ENCODE assay signal across 21 cellular contexts in the genomic region with DNA sequence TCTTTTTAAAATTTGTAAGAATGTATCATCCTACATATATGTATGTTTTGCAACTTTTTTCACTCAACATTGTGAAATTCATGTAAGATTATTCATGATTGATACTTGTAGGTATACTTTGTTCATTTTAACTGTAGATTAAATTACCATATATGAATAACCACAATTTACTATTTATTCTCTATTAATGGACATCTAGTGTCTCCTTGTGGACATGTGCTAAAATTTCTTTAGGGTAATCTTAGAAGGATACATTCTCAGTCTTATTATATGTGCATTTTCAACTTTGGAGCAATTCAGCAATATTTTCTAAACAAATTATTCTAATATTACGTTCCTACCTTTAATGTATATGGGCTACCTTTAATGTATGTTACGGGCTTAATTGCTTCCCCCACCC.
A peak's percentile ranks its signal among the peaks of the same experiment; 100 is the strongest.
DNase-seq lines count a peak whose midpoint lies in the region; ATAC-seq and TF ChIP-seq lines count a peak whose summit lies in the region.
"Had no signal": no experiment of that assay in that cellular context is flagged by ENCODE, and none has a peak within 500 bp of the region (broad histone marks: within the 10 kb centered on the region; RNA-seq: fewer than 3 reads in every experiment).

No MANE protein-coding gene starts in this region.

- H3K9me3 Mint-ChIP-seq in activated CD4-positive, alpha-beta T cell treated with anti-CD3 and anti-CD28 coated beads, Interleukin-2, amount 10 ng/mL, durations not matched to agents 24 days and 14 days = no peaks in the 10 kb centered on the region
- H3K9me3 Mint-ChIP-seq: activated naive CD8-positive, alpha-beta T cell treated with anti-CD3 and anti-CD28 coated beads, Interleukin-2, amount 50 U/mL, for 24 hours; H9 had no signal

- no peak for ATAC-seq in psoas muscle
- ATAC-seq in HG02610 (IDR thresholded peaks at IDR 0.05; ENCODE audit: unreplicated experiment) = no peak
- ATAC-seq: activated naive CD8-positive, alpha-beta T cell treated with anti-CD3 and anti-CD28 coated beads, Interleukin-2, amount 50 U/mL, for 24 hours had no signal

- no peak overlapping the region for H3K27ac ChIP-seq in MM.1S (ENCODE audit: low read length)
- no peak overlapping the region for H3K27ac ChIP-seq in mammary epithelial cell (ENCODE audit: insufficient read depth, low read depth, low read length)
- H3K27ac ChIP-seq in psoas muscle = no peak overlapping the region
- no peak overlapping the region for H3K27ac ChIP-seq in vagina
- H3K27ac ChIP-seq: SJSA1, transverse colon had no signal

- H2AFZ ChIP-seq in MM.1S (ENCODE audit: low read length) (no peak overlapping the region), mammary epithelial cell (ENCODE audit: low read depth, low read length) (no peak overlapping the region)

- H3K9me3 ChIP-seq in MM.1S (replicated peaks; ENCODE audit: insufficient read depth, low read length) (no peaks in the 10 kb centered on the region), mammary epithelial cell (replicated peaks; ENCODE audit: insufficient read depth, low read length) (no peaks in the 10 kb centered on the region), psoas muscle (no peaks in the 10 kb centered on the region), vagina (no peaks in the 10 kb centered on the region)
- H3K9me3 ChIP-seq: SJSA1, transverse colon had no signal

- dilution Hi-C loops in mammary epithelial cell (cut with HindIII; ENCODE audit: low sequenced_read_pairs) = no loop called here

- H3K27me3 ChIP-seq in MM.1S (replicated peaks; ENCODE audit: insufficient read depth, low read length) (no peaks in the 10 kb centered on the region), mammary epithelial cell (ENCODE audit: insufficient read depth, low read length) (no peaks in the 10 kb centered on the region), psoas muscle (ENCODE audit: insufficient read depth in 3 of 3, low read length in 2 of 3) (no peaks in the 10 kb centered on the region), vagina (no peaks in the 10 kb centered on the region)
- H3K27me3 ChIP-seq: SJSA1, transverse colon had no signal

- TF ChIP-seq POLR2A in vagina (IDR thresholded peaks at IDR 0.05) = no peak

- no peak overlapping the region for H3K27ac Mint-ChIP-seq in activated CD4-positive, alpha-beta T cell treated with anti-CD3 and anti-CD28 coated beads, Interleukin-2, amount 10 ng/mL, durations not matched to agents 24 days and 14 days
- H3K27ac Mint-ChIP-seq: activated naive CD8-positive, alpha-beta T cell treated with anti-CD3 and anti-CD28 coated beads, Interleukin-2, amount 50 U/mL, for 24 hours; H9; progenitor cell of endocrine pancreas had no signal

- DNase-seq in DMS 273 (lab: John Stamatoyannopoulos, UW; ENCODE audit: unreplicated experiment) (peak; percentile 4), DMS 273 treated with DMSO at 0.1 percent for 48 hours (lab: John Stamatoyannopoulos, UW) (no peak), MM.1S (no peak), mammary epithelial cell (no peak), psoas muscle (no peak), vagina (ENCODE audit: extremely low spot score in 2 of 2) (no peak)
- DNase-seq in activated CD4-positive, alpha-beta T cell treated with anti-CD3 and anti-CD28 coated beads, Interleukin-2, amount 10 ng/mL, durations not matched to agents 24 days and 14 days = no peak
- DNase-seq: 8988T; activated CD4-positive, CD25-positive, alpha-beta regulatory T cell; activated naive CD8-positive, alpha-beta T cell treated with anti-CD3 and anti-CD28 coated beads, Interleukin-2, amount 50 U/mL, for 24 hours; activated T-cell treated with anti-CD3 and anti-CD28 coated beads for 4 hours; cortex of kidney; DMS153; H9; NCI-H1436; NCI-H526 treated with DMSO at 0.1 percent for 48 hours; stimulated activated CD8-positive, alpha-beta memory T cell treated with anti-CD3 and anti-CD28 coated beads, Interleukin-4, amount 100 ng/mL, for 48 hours; transverse colon had no signal

- peaks cover 4% of the 10 kb centered on the region for H3K4me1 Mint-ChIP-seq in activated CD4-positive, alpha-beta T cell treated with anti-CD3 and anti-CD28 coated beads, Interleukin-2, amount 10 ng/mL, durations not matched to agents 24 days and 14 days
- H3K4me1 Mint-ChIP-seq: H9 had no signal

- H3K4me3 Mint-ChIP-seq in activated CD4-positive, alpha-beta T cell treated with anti-CD3 and anti-CD28 coated beads, Interleukin-2, amount 10 ng/mL, durations not matched to agents 24 days and 14 days = no peak overlapping the region
- H3K4me3 Mint-ChIP-seq: activated naive CD8-positive, alpha-beta T cell treated with anti-CD3 and anti-CD28 coated beads, Interleukin-2, amount 50 U/mL, for 24 hours; H9 had no signal

- H3K4me3 ChIP-seq in MM.1S (ENCODE audit: low read length) (no peak overlapping the region), mammary epithelial cell (replicated peaks in 1 of 3; ENCODE audit: insufficient read depth in 1 of 3, low read depth in 2 of 3, low read length in 3 of 3) (no peak overlapping the region), psoas muscle (no peak overlapping the region), vagina (no peak overlapping the region)
- H3K4me3 ChIP-seq: SJSA1, transverse colon had no signal

- H3K4me2 ChIP-seq in MM.1S (ENCODE audit: low read depth, low read length) = no peak overlapping the region
- H3K4me2 ChIP-seq in mammary epithelial cell (ENCODE audit: insufficient read depth, low read depth, low read length) = no peak overlapping the region

- in situ Hi-C loops in mammary epithelial cell (cut with MboI; ENCODE audit: low sequenced_read_pairs in 2 of 2) = loop anchor here in 1 of 2 donors (25.0 kb wide), 1 partner anchor 443 kb away; no protein-coding TSS in a partner anchor

- no TSS peak for BruUV-seq in mammary epithelial cell (replicated peaks; lab: Mats Ljungman, UMichigan)

- H3K4me1 ChIP-seq in MM.1S (ENCODE audit: low read length) (no peaks in the 10 kb centered on the region), mammary epithelial cell (ENCODE audit: insufficient read depth, low read length) (no peaks in the 10 kb centered on the region), psoas muscle (no peaks in the 10 kb centered on the region), vagina (no peaks in the 10 kb centered on the region)
- H3K4me1 ChIP-seq: SJSA1 had no signal

- no peaks in the 10 kb centered on the region for H3K9me2 ChIP-seq in MM.1S (replicated peaks; ENCODE audit: insufficient read depth, low read length)

- CTCF ChIA-PET in mammary epithelial cell (lab: Charles Lee; ENCODE audit: low non-redundant PET) = no interaction called here

- peak; percentile 14; the same call in 1 of the 2 replicates for TF ChIP-seq CTCF in MM.1S (IDR thresholded peaks at IDR 0.05; ENCODE audit: low read length)
- peak; percentile 11 to 35 for TF ChIP-seq CTCF in mammary epithelial cell (conservative IDR thresholded peaks at IDR 0.05 in 1 of 2, IDR thresholded peaks at IDR 0.05 in 1 of 2; ENCODE audit: extremely low read depth in 1 of 2, insufficient read depth in 1 of 2, low read depth in 1 of 2, low read length in 2 of 2)
- TF ChIP-seq CTCF in psoas muscle (IDR thresholded peaks at IDR 0.05) = peak; percentile 20
- no peak for TF ChIP-seq CTCF in vagina (IDR thresholded peaks at IDR 0.05)

- 54% methylated on average over 2 of the region's 2 CpGs for WGBS in mammary epithelial cell (ENCODE audit: low coverage, missing lambda C conversion rate)
- 44 to 48% (median 48%) methylated on average over 2 of the region's 2 CpGs for WGBS in psoas muscle, 3 donors

- H3K9ac ChIP-seq in MM.1S (ENCODE audit: low read length) (no peak overlapping the region), mammary epithelial cell (ENCODE audit: insufficient read depth, low read length) (no peak overlapping the region)

- H3F3A ChIP-seq in MM.1S (ENCODE audit: insufficient read depth, low read length) = no peaks in the 10 kb centered on the region

- no peaks in the 10 kb centered on the region for H4K20me1 ChIP-seq in MM.1S (ENCODE audit: insufficient read depth, low read length)
- H4K20me1 ChIP-seq in mammary epithelial cell (ENCODE audit: insufficient read depth, low read length) = no peaks in the 10 kb centered on the region

- no peaks in the 10 kb centered on the region for H3K27me3 Mint-ChIP-seq in activated CD4-positive, alpha-beta T cell treated with anti-CD3 and anti-CD28 coated beads, Interleukin-2, amount 10 ng/mL, durations not matched to agents 24 days and 14 days
- H3K27me3 Mint-ChIP-seq: activated naive CD8-positive, alpha-beta T cell treated with anti-CD3 and anti-CD28 coated beads, Interleukin-2, amount 50 U/mL, for 24 hours; progenitor cell of endocrine pancreas had no signal

- intact Hi-C loops in mammary epithelial cell (cut with micrococcal nuclease) = loop anchor here (1.0 to 2.0 kb wide), 4 partner anchors 193 to 440 kb away; a partner anchor contains a TSS
- intact Hi-C loops in psoas muscle (cut with DNase I) = loop anchor here in 1 of 2 donors (5.0 kb wide), 1 partner anchor 193 kb away; a partner anchor contains a TSS
- intact Hi-C loops in activated CD4-positive, alpha-beta T cell treated with anti-CD3 and anti-CD28 coated beads, Interleukin-2, amount 10 ng/mL, durations not matched to agents 24 days and 14 days (cut with micrococcal nuclease) = no loop called here
- intact Hi-C loops in vagina (cut with DNase I) = no loop called here

- peaks cover 8% of the 10 kb centered on the region for H3K36me3 Mint-ChIP-seq in activated CD4-positive, alpha-beta T cell treated with anti-CD3 and anti-CD28 coated beads, Interleukin-2, amount 10 ng/mL, durations not matched to agents 24 days and 14 days (ENCODE audit: low read depth)

- H3K79me2 ChIP-seq in MM.1S (ENCODE audit: low read length) (no peaks in the 10 kb centered on the region), mammary epithelial cell (ENCODE audit: insufficient read depth, low read length) (no peaks in the 10 kb centered on the region)

- H3K36me3 ChIP-seq in MM.1S (replicated peaks; ENCODE audit: insufficient read depth, low read length) (no peaks in the 10 kb centered on the region), mammary epithelial cell (ENCODE audit: insufficient read depth, low read length) (no peaks in the 10 kb centered on the region), psoas muscle (ENCODE audit: insufficient read depth in 1 of 2, low read depth in 1 of 2) (no peaks in the 10 kb centered on the region), vagina (no peaks in the 10 kb centered on the region)
- H3K36me3 ChIP-seq: SJSA1, transverse colon had no signal

Comparison
In these comparisons a context has a peak if more than half of its experiments do, and no peak if none do; other contexts are left out.
1. CTCF ChIP-seq: peak in MM.1S (single experiment), mammary epithelial cell (2 of 2) and psoas muscle (single experiment); none in vagina (0 of 3).